1 cellular context compared by ENCODE assay signal in genomic region chr1:38431669-38432376, GRCh38.
TF ChIP-seq lines count a peak whose summit lies in the region.

No MANE protein-coding gene starts in this region.

TF ChIP-seq in WTC11, 78 proteins besides CTCF, POLR2A, EP300 and RAD21 (continued from another document and continues in another):
- TF ChIP-seq ZNF263 (CRISPR knock-in tag; IDR thresholded peaks at IDR 0.05; ENCODE audit: low read depth) (no peak), FOXJ3 (CRISPR knock-in tag; IDR thresholded peaks at IDR 0.05; ENCODE audit: borderline replicate concordance) (no peak), RORB (CRISPR knock-in tag; IDR thresholded peaks at IDR 0.05) (no peak), ZNF317 (CRISPR knock-in tag; IDR thresholded peaks at IDR 0.05; ENCODE audit: borderline replicate concordance, low read depth) (no peak), ZMAT4 (CRISPR knock-in tag; IDR thresholded peaks at IDR 0.05) (no peak), MAX (CRISPR knock-in tag; IDR thresholded peaks at IDR 0.05) (no peak), EMX1 (CRISPR knock-in tag; IDR thresholded peaks at IDR 0.05) (peak; percentile 86; the same call in 1 of the 2 replicates), ZNF423 (CRISPR knock-in tag; IDR thresholded peaks at IDR 0.05) (no peak), ARID4B (CRISPR knock-in tag; IDR thresholded peaks at IDR 0.05; ENCODE audit: borderline replicate concordance) (no peak), AFF4 (CRISPR knock-in tag; IDR thresholded peaks at IDR 0.05; ENCODE audit: borderline replicate concordance) (no peak), JAZF1 (CRISPR knock-in tag; IDR thresholded peaks at IDR 0.05) (no peak), GABPB1 (CRISPR knock-in tag; IDR thresholded peaks at IDR 0.05) (no peak), E2F1 (CRISPR knock-in tag; IDR thresholded peaks at IDR 0.05) (no peak), SMAD3 (CRISPR knock-in tag; IDR thresholded peaks at IDR 0.05; ENCODE audit: borderline replicate concordance) (peak; percentile 77; the same call in 1 of the 2 replicates), NFE2L1 (CRISPR knock-in tag; IDR thresholded peaks at IDR 0.05) (peak; percentile 79; the same call in 1 of the 2 replicates), SP1 (CRISPR knock-in tag; conservative IDR thresholded peaks at IDR 0.05) (no peak; the same call in 1 of the 2 replicates), CDX4 (CRISPR knock-in tag; IDR thresholded peaks at IDR 0.05; ENCODE audit: borderline replicate concordance) (no peak), ZNF281 (CRISPR knock-in tag; IDR thresholded peaks at IDR 0.05) (no peak), ZNF532 (CRISPR knock-in tag; IDR thresholded peaks at IDR 0.05; ENCODE audit: borderline replicate concordance) (no peak; the same call in 1 of the 2 replicates), ATF6 (CRISPR knock-in tag; IDR thresholded peaks at IDR 0.05) (no peak), E2F5 (CRISPR knock-in tag; IDR thresholded peaks at IDR 0.05) (no peak), ZNF232 (CRISPR knock-in tag; IDR thresholded peaks at IDR 0.05) (peak; percentile 66; the same call in 1 of the 2 replicates), ATF3 (CRISPR knock-in tag; conservative IDR thresholded peaks at IDR 0.05) (no peak), ETV6 (CRISPR knock-in tag; IDR thresholded peaks at IDR 0.05) (no peak), GTF2I (CRISPR knock-in tag; conservative IDR thresholded peaks at IDR 0.05) (no peak), HMGA2 (CRISPR knock-in tag; IDR thresholded peaks at IDR 0.05) (no peak), IRF2 (CRISPR knock-in tag; IDR thresholded peaks at IDR 0.05; ENCODE audit: borderline replicate concordance, low read depth) (no peak), ZNF512 (CRISPR knock-in tag; IDR thresholded peaks at IDR 0.05; ENCODE audit: borderline replicate concordance) (no peak)
